ENCODE assay signal across 22 cellular contexts in genomic region chr22:30219668-30220278, GRCh38. TPM values are rescaled to one million over a fixed set of nuclear protein-coding genes. Genes with fewer than 3 reads are reported as not detected.
A peak's percentile ranks its signal among the peaks of the same experiment; 100 is the strongest.
DNase-seq lines count a peak whose midpoint lies in the region; ATAC-seq and TF ChIP-seq lines count a peak whose summit lies in the region.
"Had no signal": no experiment of that assay in that cellular context is flagged by ENCODE, and none has a peak within 500 bp of the region (broad histone marks: within the 10 kb centered on the region; RNA-seq: fewer than 3 reads in every experiment).

No MANE protein-coding gene starts in this region.

- TF ChIP-seq CTCF in activated CD8-positive, alpha-beta T cell treated with anti-CD3 and anti-CD28 coated beads for 36 hours (IDR thresholded peaks at IDR 0.05) = no peak

- H2AFZ ChIP-seq in Karpas-422 (ENCODE audit: low read length) = no peak overlapping the region

- POLR2A ChIA-PET in CD8-positive, alpha-beta memory T cell (lab: Charles Lee) = no interaction called here
- POLR2A ChIA-PET in activated CD8-positive, alpha-beta T cell treated with anti-CD3 and anti-CD28 coated beads for 36 hours (lab: Charles Lee) = interaction anchor here (1.1 to 1.7 kb wide), 2 partner anchors 71 to 112 kb away, joined by 4 to 5 read pairs; no protein-coding TSS in a partner anchor

- CTCF ChIA-PET in CD8-positive, alpha-beta memory T cell (lab: Charles Lee) = no interaction called here
- CTCF ChIA-PET in activated CD8-positive, alpha-beta T cell treated with anti-CD3 and anti-CD28 coated beads for 36 hours (lab: Charles Lee) = interaction anchor here (0.6 to 1.8 kb wide), 3 partner anchors 29 to 112 kb away, joined by 3 to 6 read pairs (median 4); no protein-coding TSS in a partner anchor

- H3K79me2 ChIP-seq in Karpas-422 (ENCODE audit: low read length) = no peaks in the 10 kb centered on the region

- H4K20me1 ChIP-seq in Karpas-422 (ENCODE audit: insufficient read depth, low read depth, low read length) = no peaks in the 10 kb centered on the region

- H3K4me1 Mint-ChIP-seq in CD4-positive, CD25-positive, alpha-beta regulatory T cell = peaks cover 10 to 49% (median 32%) of the 10 kb centered on the region in 4 donors
- H3K4me1 Mint-ChIP-seq in CD8-positive, alpha-beta memory T cell = peaks cover 47 to 57% (median 54%) of the 10 kb centered on the region in 3 donors
- peaks cover 52% of the 10 kb centered on the region for H3K4me1 Mint-ChIP-seq in activated CD8-positive, alpha-beta T cell treated with anti-CD3 and anti-CD28 coated beads for 36 hours (ENCODE audit: low read depth)
- H3K4me1 Mint-ChIP-seq in naive B cell = peaks cover 20 to 51% (median 22%) of the 10 kb centered on the region in 3 donors

- no peaks in the 10 kb centered on the region for H3K9me3 ChIP-seq in CD4-positive, CD25-positive, alpha-beta regulatory T cell (ENCODE audit: control insufficient read depth in 2 of 2, low read length in 2 of 2)
- no peaks in the 10 kb centered on the region for H3K9me3 ChIP-seq in CD8-positive, alpha-beta memory T cell (ENCODE audit: low read length)
- no peaks in the 10 kb centered on the region for H3K9me3 ChIP-seq in Karpas-422 (ENCODE audit: low read length)
- H3K9me3 ChIP-seq: upper lobe of left lung had no signal

- no peaks in the 10 kb centered on the region for H3K27me3 ChIP-seq in CD4-positive, CD25-positive, alpha-beta regulatory T cell (ENCODE audit: control insufficient read depth, insufficient read depth, low read length)
- H3K27me3 ChIP-seq in CD8-positive, alpha-beta memory T cell (ENCODE audit: insufficient read depth, low read length, poor library complexity, severe bottlenecking) = no peaks in the 10 kb centered on the region
- no peaks in the 10 kb centered on the region for H3K27me3 ChIP-seq in Karpas-422 (ENCODE audit: low read length)
- H3K27me3 ChIP-seq: upper lobe of left lung had no signal

- intact Hi-C loops in activated CD8-positive, alpha-beta T cell treated with anti-CD3 and anti-CD28 coated beads for 36 hours (cut with micrococcal nuclease) = no loop called here

- ATAC-seq in CD4-positive, CD25-positive, alpha-beta regulatory T cell (ENCODE audit: low read depth in 2 of 2) = no peak
- no peak for ATAC-seq in activated CD8-positive, alpha-beta T cell treated with anti-CD3 and anti-CD28 coated beads for 36 hours
- no peak for ATAC-seq in naive B cell (ENCODE audit: low read depth in 2 of 2)
- ATAC-seq: left ventricle myocardium superior had no signal

- peak overlapping the region; percentile 68 to 95 (median 93) for H3K27ac Mint-ChIP-seq in CD4-positive, CD25-positive, alpha-beta regulatory T cell
- peak overlapping the region in 7 of 8 donors; percentile 81 to 98 (median 93) for H3K27ac Mint-ChIP-seq in CD8-positive, alpha-beta memory T cell
- H3K27ac Mint-ChIP-seq in activated CD8-positive, alpha-beta T cell treated with anti-CD3 and anti-CD28 coated beads for 36 hours = peak overlapping the region; percentile 86
- peak overlapping the region in 4 of 6 donors; percentile 31 to 60 (median 48) for H3K27ac Mint-ChIP-seq in naive B cell

- no peaks in the 10 kb centered on the region for H3K36me3 ChIP-seq in CD4-positive, CD25-positive, alpha-beta regulatory T cell (ENCODE audit: control insufficient read depth, insufficient read depth, low read length)
- no peaks in the 10 kb centered on the region for H3K36me3 ChIP-seq in CD8-positive, alpha-beta memory T cell (ENCODE audit: insufficient read depth, low read length)
- H3K36me3 ChIP-seq in Karpas-422 (ENCODE audit: insufficient read depth, low read length) = no peaks in the 10 kb centered on the region
- H3K36me3 ChIP-seq: upper lobe of left lung had no signal

- peak overlapping the region in 2 of 4 donors; percentile 13 to 46 for H3K4me3 Mint-ChIP-seq in CD4-positive, CD25-positive, alpha-beta regulatory T cell
- peak overlapping the region in 6 of 7 donors; percentile 12 to 83 (median 77) for H3K4me3 Mint-ChIP-seq in CD8-positive, alpha-beta memory T cell
- no peak overlapping the region for H3K4me3 Mint-ChIP-seq in activated CD8-positive, alpha-beta T cell treated with anti-CD3 and anti-CD28 coated beads for 36 hours
- H3K4me3 Mint-ChIP-seq in naive B cell = peak overlapping the region in 1 of 8 donors; percentile 23

- no peaks in the 10 kb centered on the region for H3K9me3 Mint-ChIP-seq in CD4-positive, CD25-positive, alpha-beta regulatory T cell
- no peaks in the 10 kb centered on the region for H3K9me3 Mint-ChIP-seq in CD8-positive, alpha-beta memory T cell
- no peaks in the 10 kb centered on the region for H3K9me3 Mint-ChIP-seq in activated CD8-positive, alpha-beta T cell treated with anti-CD3 and anti-CD28 coated beads for 36 hours
- no peaks in the 10 kb centered on the region for H3K9me3 Mint-ChIP-seq in naive B cell
- H3K9me3 Mint-ChIP-seq: IgD-negative memory B cell had no signal

- H3K4me3 ChIP-seq in CD4-positive, CD25-positive, alpha-beta regulatory T cell (ENCODE audit: low read depth, low read length) = no peak overlapping the region
- H3K4me3 ChIP-seq in CD8-positive, alpha-beta memory T cell (ENCODE audit: low read length) = no peak overlapping the region
- H3K4me3 ChIP-seq in Karpas-422 (ENCODE audit: low read length) = no peak overlapping the region
- H3K4me3 ChIP-seq: smooth muscle cell, upper lobe of left lung had no signal

- no peak for DNase-seq in CD4-positive, CD25-positive, alpha-beta regulatory T cell
- no peak for DNase-seq in CD8-positive, alpha-beta memory T cell
- no peak for DNase-seq in activated CD8-positive, alpha-beta T cell treated with anti-CD3 and anti-CD28 coated beads for 36 hours
- DNase-seq in naive B cell (no peak), Karpas-422 (no peak), NCI-H1436 (lab: John Stamatoyannopoulos, UW) (no peak), inferior parietal cortex (ENCODE audit: extremely low spot score) (no peak)
- DNase-seq: activated CD4-positive, alpha-beta T cell treated with anti-CD3 and anti-CD28 coated beads, Interleukin-2, amount 50 U/mL, for 1 hour; aorta; central memory CD4-positive, alpha-beta T cell; left ventricle myocardium superior; NCI-H1694 treated with DMSO at 0.1 percent for 48 hours; NCI-H774; SHP77; stimulated activated CD4-positive, alpha-beta T cell treated with anti-CD3 and anti-CD28 coated beads, Interleukin-4, amount 100 ng/mL, for 1 hour; SW 1271; upper lobe of left lung had no signal

- no peaks in the 10 kb centered on the region for H3K36me3 Mint-ChIP-seq in CD4-positive, CD25-positive, alpha-beta regulatory T cell
- H3K36me3 Mint-ChIP-seq in CD8-positive, alpha-beta memory T cell = no peaks in the 10 kb centered on the region
- no peaks in the 10 kb centered on the region for H3K36me3 Mint-ChIP-seq in activated CD8-positive, alpha-beta T cell treated with anti-CD3 and anti-CD28 coated beads for 36 hours (ENCODE audit: low read depth)
- H3K36me3 Mint-ChIP-seq in naive B cell = no peaks in the 10 kb centered on the region
- H3K36me3 Mint-ChIP-seq: IgD-negative memory B cell had no signal

- H3K4me1 ChIP-seq in CD4-positive, CD25-positive, alpha-beta regulatory T cell (ENCODE audit: control insufficient read depth, insufficient read depth, low read length, poor library complexity, severe bottlenecking) = peaks cover 30% of the 10 kb centered on the region
- peaks cover 38% of the 10 kb centered on the region for H3K4me1 ChIP-seq in CD8-positive, alpha-beta memory T cell (ENCODE audit: insufficient read depth, low read length)
- H3K4me1 ChIP-seq in Karpas-422 (ENCODE audit: low read length) = no peaks in the 10 kb centered on the region
- H3K4me1 ChIP-seq: upper lobe of left lung had no signal

- no peak overlapping the region for H3K4me2 ChIP-seq in Karpas-422 (ENCODE audit: low read depth, low read length, poor library complexity, severe bottlenecking)
- H3K4me2 ChIP-seq: smooth muscle cell had no signal

- H3K27ac ChIP-seq in CD4-positive, CD25-positive, alpha-beta regulatory T cell (ENCODE audit: insufficient read depth, low read length, poor library complexity, severe bottlenecking) = no peak overlapping the region
- no peak overlapping the region for H3K27ac ChIP-seq in CD8-positive, alpha-beta memory T cell (ENCODE audit: low read depth, low read length)
- no peak overlapping the region for H3K27ac ChIP-seq in Karpas-422 (ENCODE audit: low read length)
- H3K27ac ChIP-seq: HL-60 had no signal

- no peaks in the 10 kb centered on the region for H3K9me2 ChIP-seq in Karpas-422 (replicated peaks; ENCODE audit: insufficient read depth, low read length)

- H3K9ac ChIP-seq in Karpas-422 (ENCODE audit: low read length) = no peak overlapping the region

- no peaks in the 10 kb centered on the region for H3K27me3 Mint-ChIP-seq in CD4-positive, CD25-positive, alpha-beta regulatory T cell
- no peaks in the 10 kb centered on the region for H3K27me3 Mint-ChIP-seq in CD8-positive, alpha-beta memory T cell
- H3K27me3 Mint-ChIP-seq in activated CD8-positive, alpha-beta T cell treated with anti-CD3 and anti-CD28 coated beads for 36 hours = no peaks in the 10 kb centered on the region
- no peaks in the 10 kb centered on the region for H3K27me3 Mint-ChIP-seq in naive B cell

RNA-seq across cellular contexts. Expression of gene LIF, which starts 26.8 kb away (rescaled TPM):
- total RNA-seq in CD4-positive, CD25-positive, alpha-beta regulatory T cell = 0.96 TPM
- not detected for polyA plus RNA-seq in CD4-positive, CD25-positive, alpha-beta regulatory T cell
- 10 to 100 TPM; 87.5 to 88.6 TPM for total RNA-seq in CD8-positive, alpha-beta memory T cell
- polyA plus RNA-seq in CD8-positive, alpha-beta memory T cell = not detected
- 100 to 1,000 TPM; 160 to 161 TPM for total RNA-seq in activated CD8-positive, alpha-beta T cell treated with anti-CD3 and anti-CD28 coated beads for 36 hours
- not detected for polyA plus RNA-seq in naive B cell (ENCODE audit: low read depth in 6 of 6)
- not detected in 2 replicates for total RNA-seq in Karpas-422 (2014; rRNA removed; shearing (Covaris generic); ENCODE audit: low replicate concordance)
- polyA plus RNA-seq: IgD-negative memory B cell had no signal

RNA-seq across cellular contexts. Expression of gene OSM, which starts 46.9 kb away (rescaled TPM):
- 24.0 TPM for total RNA-seq in CD4-positive, CD25-positive, alpha-beta regulatory T cell
- polyA plus RNA-seq in CD4-positive, CD25-positive, alpha-beta regulatory T cell = 1 to 10 TPM; 2.4 to 7.0 (median 4.8) TPM
- total RNA-seq in CD8-positive, alpha-beta memory T cell = 10 to 100 TPM; 18.9 to 20.7 TPM
- 16.4 TPM for polyA plus RNA-seq in CD8-positive, alpha-beta memory T cell
- total RNA-seq in activated CD8-positive, alpha-beta T cell treated with anti-CD3 and anti-CD28 coated beads for 36 hours = 10 to 100 TPM; 44.3 to 45.7 TPM
- polyA plus RNA-seq in naive B cell (ENCODE audit: low read depth in 6 of 6) = 1 to 10 TPM in 5 of 6 donors, under 1 TPM in 1; 0.66 to 4.7 (median 1.3) TPM
- total RNA-seq in Karpas-422 (2014; rRNA removed; shearing (Covaris generic); ENCODE audit: low replicate concordance) = not detected in 2 replicates
- total RNA-seq: epithelial cell of proximal tubule, left ventricle myocardium superior, renal cortical epithelial cell had no signal

Comparison
In these comparisons a context has a peak if more than half of its experiments do, and no peak if none do; other contexts are left out.
1. RNA of gene LIF, which starts 26.8 kb away (total RNA-seq): 160 to 161 TPM in activated CD8-positive, alpha-beta T cell treated with anti-CD3 and anti-CD28 coated beads for 36 hours and 87.5 to 88.6 TPM in CD8-positive, alpha-beta memory T cell; 0.96 TPM in CD4-positive, CD25-positive, alpha-beta regulatory T cell (single experiment) and not detected in Karpas-422; every median in the first group is over 10 times any median in the second.
2. RNA of gene OSM, which starts 46.9 kb away (total RNA-seq): 44.3 to 45.7 TPM in activated CD8-positive, alpha-beta T cell treated with anti-CD3 and anti-CD28 coated beads for 36 hours, 24.0 TPM in CD4-positive, CD25-positive, alpha-beta regulatory T cell (single experiment) and 18.9 to 20.7 TPM in CD8-positive, alpha-beta memory T cell; not detected in Karpas-422; every median in the first group is over 10 times any median in the second.
3. Peak in every context shown above with its lines, with median percentiles within 50 percentile points of each other: H3K27ac Mint-ChIP-seq.